Comparison of ENCODE assay signal across 8 cellular contexts in genomic region chr16:85569615-85570212, GRCh38. TPM values are rescaled to one million over a fixed set of nuclear protein-coding genes. Genes with fewer than 3 reads are reported as not detected.
A peak's percentile ranks its signal among the peaks of the same experiment; 100 is the strongest.
DNase-seq lines count a peak whose midpoint lies in the region; ATAC-seq and TF ChIP-seq lines count a peak whose summit lies in the region.

No MANE protein-coding gene starts in this region.

- H3K9me3 Mint-ChIP-seq in brain: peaks cover 0 to 33% (median 2%) of the 10 kb centered on the region in 5 experiments

- peaks cover 70% of the 10 kb centered on the region for H3K4me1 Mint-ChIP-seq in brain

- H3K27me3 Mint-ChIP-seq in brain: peaks cover 5% of the 10 kb centered on the region

- H3K79me2 ChIP-seq in DOHH2 (ENCODE audit: control insufficient read depth, low read length) (peaks cover 2% of the 10 kb centered on the region; the same call in 1 of the 2 replicates), OCI-LY3 (ENCODE audit: low read length) (peaks cover 95% of the 10 kb centered on the region), trophoblast cell (ENCODE audit: control insufficient read depth, insufficient read depth, low read length, poor library complexity) (peaks cover 3% of the 10 kb centered on the region)

- ATAC-seq in GM19438 (IDR thresholded peaks at IDR 0.05; ENCODE audit: low read depth, unreplicated experiment) (peak; percentile 70), HG03439 (IDR thresholded peaks at IDR 0.05; ENCODE audit: unreplicated experiment) (peak; percentile 47), esophagus mucosa (no peak)

- H2BK5ac ChIP-seq in trophoblast cell (ENCODE audit: low read depth, low read length, poor library complexity): no peak overlapping the region

- no peak overlapping the region for H3K4ac ChIP-seq in trophoblast cell (ENCODE audit: low read depth, low read length)

- no peak overlapping the region for H3K27ac ChIP-seq in DOHH2 (ENCODE audit: low read depth, low read length)
- H3K27ac ChIP-seq in OCI-LY3 (ENCODE audit: low read length): no peak overlapping the region
- peak overlapping the region; percentile 15 for H3K27ac ChIP-seq in trophoblast cell (ENCODE audit: low read depth, low read length)

- no CpG with 5 or more reads among the region's 20 CpGs for WGBS in trophoblast cell (ENCODE audit: extremely low coverage, insufficient coverage, insufficient read length)

- peaks cover 3% of the 10 kb centered on the region for H3K79me1 ChIP-seq in trophoblast cell (ENCODE audit: low read length)

- H3F3A ChIP-seq in DOHH2 (ENCODE audit: control insufficient read depth, insufficient read depth): no peaks in the 10 kb centered on the region

- H3K36me3 Mint-ChIP-seq in brain: peaks cover 47% of the 10 kb centered on the region

- peak overlapping the region; percentile 20 for H4K8ac ChIP-seq in trophoblast cell (ENCODE audit: low read depth, low read length)

- H2BK120ac ChIP-seq in trophoblast cell (ENCODE audit: insufficient read depth, low read length, poor library complexity): no peak overlapping the region

- H2AK5ac ChIP-seq in trophoblast cell (ENCODE audit: low read length): no peak overlapping the region

- no peak overlapping the region for H2AFZ ChIP-seq in OCI-LY3 (ENCODE audit: low read depth, low read length)
- H2AFZ ChIP-seq in trophoblast cell (ENCODE audit: insufficient read depth, low read length, poor library complexity): no peak overlapping the region

- H4K91ac ChIP-seq in trophoblast cell (ENCODE audit: low read depth, low read length): no peak overlapping the region

- H3K36me3 ChIP-seq in DOHH2 (ENCODE audit: control insufficient read depth, low read length) (no peaks in the 10 kb centered on the region), OCI-LY3 (replicated peaks; ENCODE audit: low read depth, low read length) (peaks cover 16% of the 10 kb centered on the region), trophoblast cell (ENCODE audit: control insufficient read depth in 1 of 2, insufficient read depth in 2 of 2, low read length in 2 of 2) (peaks cover 8 to 14% of the 10 kb centered on the region in 2 experiments)

- H3K4me1 ChIP-seq in DOHH2 (ENCODE audit: control insufficient read depth, low read length): peaks cover 39% of the 10 kb centered on the region
- H3K4me1 ChIP-seq in OCI-LY3 (ENCODE audit: low read length): peaks cover 33% of the 10 kb centered on the region
- peaks cover 22 to 26% of the 10 kb centered on the region in 2 experiments for H3K4me1 ChIP-seq in trophoblast cell (ENCODE audit: control insufficient read depth in 1 of 2, insufficient read depth in 2 of 2, low read length in 2 of 2)

- no peak for DNase-seq in trophoblast cell
- DNase-seq in ureter (ENCODE audit: low spot score): no peak

- H3K18ac ChIP-seq in trophoblast cell (ENCODE audit: low read length): peak overlapping the region; percentile 77

- no peaks in the 10 kb centered on the region for H3K9me3 ChIP-seq in DOHH2 (ENCODE audit: control insufficient read depth, insufficient read depth, low read length)
- no peaks in the 10 kb centered on the region for H3K9me3 ChIP-seq in OCI-LY3 (ENCODE audit: insufficient read depth, low read length)
- H3K9me3 ChIP-seq in trophoblast cell (ENCODE audit: insufficient read depth, low read depth, low read length): peaks cover 6% of the 10 kb centered on the region

- H3K4me3 ChIP-seq in DOHH2 (ENCODE audit: low read length): peak overlapping the region; percentile 11
- no peak overlapping the region for H3K4me3 ChIP-seq in OCI-LY3 (ENCODE audit: low read length)
- H3K4me3 ChIP-seq in trophoblast cell (ENCODE audit: low read depth, low read length): no peak overlapping the region

- H3K9me2 ChIP-seq in DOHH2 (replicated peaks; ENCODE audit: control insufficient read depth, low read length): no peaks in the 10 kb centered on the region

- TF ChIP-seq CTCF in DOHH2 (IDR thresholded peaks at IDR 0.05; ENCODE audit: low read depth, low read length, poor library complexity, severe bottlenecking) (no peak), OCI-LY3 (IDR thresholded peaks at IDR 0.05; ENCODE audit: low read depth, low read length) (no peak), brain (conservative IDR thresholded peaks at IDR 0.05) (no peak)

- H2BK12ac ChIP-seq in trophoblast cell (ENCODE audit: low read length): peak overlapping the region; percentile 12

- H3K27ac Mint-ChIP-seq in brain: peak overlapping the region in 4 of 5 experiments; percentile 24 to 84 (median 54)

- H3K4me3 Mint-ChIP-seq in brain: peak overlapping the region in 3 of 5 experiments; percentile 9 to 26 (median 20)

- H3K4me2 ChIP-seq in DOHH2 (ENCODE audit: low read length): peak overlapping the region; percentile 46
- H3K4me2 ChIP-seq in OCI-LY3 (ENCODE audit: low read length): peak overlapping the region; percentile 29; the same call in 1 of the 2 replicates
- H3K4me2 ChIP-seq in trophoblast cell (ENCODE audit: low read length): no peak overlapping the region

- H3K9ac ChIP-seq in OCI-LY3 (ENCODE audit: low read length) (no peak overlapping the region), trophoblast cell (ENCODE audit: low read length) (no peak overlapping the region)

- H3K23ac ChIP-seq in trophoblast cell (ENCODE audit: low read length): no peak overlapping the region

- H4K12ac ChIP-seq in trophoblast cell (ENCODE audit: low read depth, low read length): no peak overlapping the region

- H3K14ac ChIP-seq in trophoblast cell (ENCODE audit: low read length): peak overlapping the region; percentile 4

- peaks cover 25% of the 10 kb centered on the region for H3K27me3 ChIP-seq in DOHH2 (ENCODE audit: control insufficient read depth, low read length)
- H3K27me3 ChIP-seq in OCI-LY3 (ENCODE audit: low read depth, low read length): no peaks in the 10 kb centered on the region
- H3K27me3 ChIP-seq in trophoblast cell (ENCODE audit: insufficient read depth, low read length): no peaks in the 10 kb centered on the region

- H4K20me1 ChIP-seq in DOHH2 (ENCODE audit: control insufficient read depth, insufficient read depth, low read depth, low read length) (peaks cover 11% of the 10 kb centered on the region), OCI-LY3 (ENCODE audit: insufficient read depth, low read length) (peaks cover 98% of the 10 kb centered on the region)

RNA-seq across cellular contexts. Expression of gene GSE1, which starts 43.4 kb away (rescaled TPM):
- 127 TPM for polyA plus RNA-seq in brain (ENCODE audit: insufficient read depth, low read depth, low replicate concordance)
- 175 and 188 TPM in 2 replicates for polyA plus RNA-seq in trophoblast cell (2013)
- 49.8 TPM for total RNA-seq in ureter
- total RNA-seq in esophagus mucosa: 23.9 TPM
